ENCODE assay signal across 12 cellular contexts in genomic region chr6:13484827-13485226, GRCh38. TPM values are rescaled to one million over a fixed set of nuclear protein-coding genes. Genes with fewer than 3 reads are reported as not detected.
DNase-seq lines count a peak whose midpoint lies in the region; ATAC-seq and TF ChIP-seq lines count a peak whose summit lies in the region.
"Had no signal": no experiment of that assay in that cellular context is flagged by ENCODE, and none has a peak within 500 bp of the region (broad histone marks: within the 10 kb centered on the region; RNA-seq: fewer than 3 reads in every experiment).

No MANE protein-coding gene starts in this region.

- H3K4me3 ChIP-seq in NB4 (ENCODE audit: low read depth, low read length) (peak overlapping the region; percentile 86), ectodermal cell (ENCODE audit: insufficient read depth, low read depth, low read length) (peak overlapping the region; percentile 69)

- H3K36me3 ChIP-seq in ectodermal cell (ENCODE audit: control insufficient read depth, insufficient read depth, low read length) = no peaks in the 10 kb centered on the region
- H3K36me3 ChIP-seq: ovary, SJSA1 had no signal

- no peak for TF ChIP-seq POLR2A in NB4 (IDR thresholded peaks at IDR 0.05; ENCODE audit: extremely low read depth, insufficient read length)

- H3K4me1 Mint-ChIP-seq in CD4-positive, alpha-beta T cell (ENCODE audit: low read depth) = peaks cover 29% of the 10 kb centered on the region
- H3K4me1 Mint-ChIP-seq in nephron progenitor cell = peaks cover 32% of the 10 kb centered on the region

- intact Hi-C loops in CD4-positive, alpha-beta T cell (cut with DNase I, micrococcal nuclease) = loop anchor here (5.0 kb wide), 3 partner anchors 148 to 632 kb away; partner anchors contain the start of gene CD83 (in 1 of the 2)

- POLR2A ChIA-PET in CD4-positive, alpha-beta T cell (lab: Charles Lee) = no interaction called here

- H3K27me3 Mint-ChIP-seq in CD4-positive, alpha-beta T cell = peaks cover 17% of the 10 kb centered on the region
- H3K27me3 Mint-ChIP-seq in nephron progenitor cell (ENCODE audit: low read depth, poor library complexity) = peaks cover 41% of the 10 kb centered on the region

- H3K4me1 ChIP-seq in ectodermal cell (ENCODE audit: control insufficient read depth, insufficient read depth, low read length) = no peaks in the 10 kb centered on the region

- TF ChIP-seq CTCF in CD4-positive, alpha-beta T cell (IDR thresholded peaks at IDR 0.05) = no peak
- TF ChIP-seq CTCF in NB4 (IDR thresholded peaks at IDR 0.05; ENCODE audit: low read depth, low read length) (no peak), nephron progenitor cell (IDR thresholded peaks at IDR 0.05) (no peak), GM20000 (IDR thresholded peaks at IDR 0.05; ENCODE audit: extremely low read depth, missing control alignments) (no peak)

- no peaks in the 10 kb centered on the region for H3K9me3 ChIP-seq in CD4-positive, alpha-beta T cell (ENCODE audit: control insufficient read depth, low read length)
- H3K9me3 ChIP-seq in ectodermal cell (ENCODE audit: control insufficient read depth, low read length) = no peaks in the 10 kb centered on the region
- H3K9me3 ChIP-seq: ovary, SJSA1 had no signal

- 91 to 99% methylated on average over 2 to 3 of the region's 3 CpGs for WGBS in ectodermal cell, 2 experiments

- peak overlapping the region; percentile 84 for H3K4me3 Mint-ChIP-seq in CD4-positive, alpha-beta T cell
- H3K4me3 Mint-ChIP-seq in nephron progenitor cell = peak overlapping the region; percentile 94

- CTCF ChIA-PET in CD4-positive, alpha-beta T cell (lab: Charles Lee) = interaction anchor here (1.4 kb wide), 1 partner anchor 90 kb away, joined by 3 read pairs; the partner anchor contains the start of gene SIRT5

- no peak for ATAC-seq in CD4-positive, alpha-beta T cell (ENCODE audit: poor library complexity)
- ATAC-seq in HG02938 (IDR thresholded peaks at IDR 0.05; ENCODE audit: unreplicated experiment) (no peak), GM18868 (IDR thresholded peaks at IDR 0.05; ENCODE audit: unreplicated experiment) (no peak), HG03095 (IDR thresholded peaks at IDR 0.05; ENCODE audit: unreplicated experiment) (no peak)

- no peak for DNase-seq in CD4-positive, alpha-beta T cell
- DNase-seq in NB4 (ENCODE audit: low read depth) (no peak), nephron progenitor cell (no peak), GM20000 (ENCODE audit: low spot score) (no peak)
- DNase-seq: DMS53, NCI-H146, ovary had no signal

- H3K27ac ChIP-seq in CD4-positive, alpha-beta T cell (ENCODE audit: low read depth, low read length) = no peak overlapping the region
- H3K27ac ChIP-seq in ectodermal cell (ENCODE audit: insufficient read depth, low read depth, low read length, poor library complexity, severe bottlenecking) = no peak overlapping the region
- H3K27ac ChIP-seq: ovary, SJSA1 had no signal

- H3K27me3 ChIP-seq in CD4-positive, alpha-beta T cell (ENCODE audit: control insufficient read depth, insufficient read depth, low read length) = peaks cover 5% of the 10 kb centered on the region
- H3K27me3 ChIP-seq in ectodermal cell (ENCODE audit: control insufficient read depth, insufficient read depth, low read length, poor library complexity, severe bottlenecking) = peaks cover 56% of the 10 kb centered on the region
- H3K27me3 ChIP-seq: ovary, SJSA1 had no signal

- H3K36me3 Mint-ChIP-seq in CD4-positive, alpha-beta T cell (ENCODE audit: low read depth) = no peaks in the 10 kb centered on the region
- no peaks in the 10 kb centered on the region for H3K36me3 Mint-ChIP-seq in nephron progenitor cell (ENCODE audit: low read depth)

- H3K9me3 Mint-ChIP-seq in CD4-positive, alpha-beta T cell = no peaks in the 10 kb centered on the region
- no peaks in the 10 kb centered on the region for H3K9me3 Mint-ChIP-seq in nephron progenitor cell

- no peak overlapping the region for H3K27ac Mint-ChIP-seq in CD4-positive, alpha-beta T cell
- no peak overlapping the region for H3K27ac Mint-ChIP-seq in nephron progenitor cell

RNA-seq across cellular contexts. Expression of gene GFOD1, which starts 2.6 kb away (rescaled TPM):
- 1 to 10 TPM; 1.3 to 2.0 TPM for total RNA-seq in CD4-positive, alpha-beta T cell
- 4.7 TPM for polyA plus RNA-seq in ectodermal cell (2013, experiment 1 of 4)
- 4.5 TPM for polyA plus RNA-seq in ectodermal cell (2013, experiment 2 of 4)
- 2.4 TPM for polyA plus RNA-seq in ectodermal cell (2013, experiment 3 of 4)
- polyA plus RNA-seq in ectodermal cell (2013, experiment 4 of 4) = 2.9 TPM
